In the genomic region with DNA sequence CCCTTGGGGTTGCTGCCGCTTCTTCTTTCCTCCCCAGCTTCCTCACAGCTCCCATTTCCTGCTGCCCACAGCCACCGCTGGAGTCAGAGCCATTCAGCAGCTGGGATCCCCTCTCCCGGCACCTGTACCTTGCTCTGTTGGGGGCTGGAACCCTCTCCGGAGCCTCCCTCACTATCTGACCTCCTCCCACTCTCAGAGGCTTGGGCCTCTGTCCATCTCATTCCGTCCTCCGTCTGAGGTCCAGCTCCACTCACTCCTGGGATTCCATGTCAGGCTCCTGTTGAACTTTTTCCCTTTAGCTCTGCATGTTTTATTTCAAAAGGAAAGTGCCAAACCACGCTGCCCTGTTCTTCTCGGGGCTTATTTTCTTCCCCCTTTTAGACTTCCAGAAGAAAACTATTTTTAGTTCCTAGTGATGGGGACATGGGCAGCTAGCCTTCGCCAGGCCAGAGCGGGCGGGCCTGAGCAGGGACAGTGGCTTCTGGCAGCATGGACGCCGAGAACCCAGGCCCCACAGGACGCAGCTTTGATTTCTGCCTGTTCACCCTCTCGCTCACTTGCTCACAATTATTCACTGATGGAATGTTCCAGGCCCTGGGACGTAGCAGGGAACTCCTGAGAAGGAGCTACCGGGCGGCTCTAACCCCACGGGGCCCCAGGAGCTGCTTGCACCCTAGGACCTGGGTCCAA, we compare ENCODE assay signal across 10 cellular contexts.
DNase-seq lines count a peak whose midpoint lies in the region; ATAC-seq and TF ChIP-seq lines count a peak whose summit lies in the region.
"Had no signal": no experiment of that assay in that cellular context is flagged by ENCODE, and none has a peak within 500 bp of the region (broad histone marks: within the 10 kb centered on the region; RNA-seq: fewer than 3 reads in every experiment).

No MANE protein-coding gene starts in this region.

- no peak overlapping the region for H2AFZ ChIP-seq in neuronal stem cell (ENCODE audit: low read length)

- no peaks in the 10 kb centered on the region for H3K27me3 ChIP-seq in adrenal gland
- no peaks in the 10 kb centered on the region for H3K27me3 ChIP-seq in cardiac muscle cell
- H3K27me3 ChIP-seq in neuronal stem cell (ENCODE audit: control insufficient read depth in 3 of 3, insufficient read depth in 3 of 3, low read depth in 1 of 3, low read length in 3 of 3), result no peaks in the 10 kb centered on the region
- no peaks in the 10 kb centered on the region for H3K27me3 ChIP-seq in upper lobe of right lung

- H3K23ac ChIP-seq in neuronal stem cell (ENCODE audit: low read depth, low read length, poor library complexity), result peak overlapping the region; percentile 74

- peak overlapping the region in 4 of 5 donors; percentile 19 to 89 (median 44) for H3K27ac ChIP-seq in adrenal gland
- H3K27ac ChIP-seq in cardiac muscle cell, result peak overlapping the region; percentile 81
- H3K27ac ChIP-seq in neuronal stem cell (replicated peaks; ENCODE audit: low read length), result no peak overlapping the region
- H3K27ac ChIP-seq in upper lobe of right lung, result peak overlapping the region; percentile 55

- H3K4me1 ChIP-seq in adrenal gland (replicated peaks in 1 of 2) (no peaks in the 10 kb centered on the region), cardiac muscle cell (ENCODE audit: low read depth) (peaks cover 17% of the 10 kb centered on the region), neuronal stem cell (ENCODE audit: control insufficient read depth in 2 of 2, insufficient read depth in 1 of 2, low read depth in 1 of 2, low read length in 2 of 2) (no peaks in the 10 kb centered on the region), upper lobe of right lung (peaks cover 6% of the 10 kb centered on the region)

- peaks cover 0 to 34% of the 10 kb centered on the region in 2 donors for H3K36me3 ChIP-seq in adrenal gland (replicated peaks in 1 of 2)
- H3K36me3 ChIP-seq in cardiac muscle cell, result peaks cover 6% of the 10 kb centered on the region
- peaks cover 10 to 42% of the 10 kb centered on the region in 2 donors for H3K36me3 ChIP-seq in neuronal stem cell (replicated peaks in 1 of 2; ENCODE audit: control insufficient read depth in 2 of 2, insufficient read depth in 2 of 2, low read length in 2 of 2)
- H3K36me3 ChIP-seq in upper lobe of right lung, result peaks cover 12% of the 10 kb centered on the region

- no peak overlapping the region for H3K9ac ChIP-seq in neuronal stem cell (ENCODE audit: low read depth, low read length, poor library complexity)

- ATAC-seq in upper lobe of right lung, result peak; percentile 32

- H4K8ac ChIP-seq in neuronal stem cell (ENCODE audit: low read depth, low read length), result no peak overlapping the region

- no peak overlapping the region for H2BK15ac ChIP-seq in neuronal stem cell (ENCODE audit: low read length)

- H2BK12ac ChIP-seq in neuronal stem cell (ENCODE audit: low read length), result no peak overlapping the region

- DNase-seq in adrenal gland, result no peak
- no peak for DNase-seq in cardiac muscle cell (ENCODE audit: low read depth in 1 of 2, low spot score in 1 of 2)
- no peak for DNase-seq in neuronal stem cell (ENCODE audit: low spot score)
- DNase-seq in upper lobe of right lung, result no peak
- no peak for DNase-seq in COR-L47 (lab: John Stamatoyannopoulos, UW)
- no peak for DNase-seq in GDM1 (lab: John Stamatoyannopoulos, UW)
- DNase-seq in occipital lobe (lab: John Stamatoyannopoulos, UW), result no peak
- DNase-seq: NCI-H1092; NCI-H510A; stimulated activated naive CD4-positive, alpha-beta T cell treated with Interleukin-2 at 50 U/mL for 16 hours had no signal

- intact Hi-C loops in adrenal gland (cut with DNase I) (loop anchor here in 1 of 2 donors (10.0 kb wide), 1 partner anchor 194 kb away; no protein-coding TSS in a partner anchor), upper lobe of right lung (cut with DNase I) (no loop called here)

- H2AK5ac ChIP-seq in neuronal stem cell (ENCODE audit: low read depth, low read length), result no peak overlapping the region

- 75 to 82% (median 77%) methylated on average over 15 to 19 of the region's 19 CpGs for WGBS in adrenal gland, 4 donors
- no CpG with 5 or more reads among the region's 19 CpGs for WGBS in neuronal stem cell (ENCODE audit: extremely low coverage in 2 of 2, insufficient read length in 2 of 2, insufficient replicate concordance in 1 of 2), 2 donors

- peak overlapping the region; percentile 17 for H3K18ac ChIP-seq in neuronal stem cell (ENCODE audit: low read length)

- H2BK120ac ChIP-seq in neuronal stem cell (ENCODE audit: low read depth, low read length), result no peak overlapping the region

- no peak overlapping the region for H3K4me2 ChIP-seq in neuronal stem cell (ENCODE audit: insufficient read depth, low read length, poor library complexity, severe bottlenecking)

- H3K79me1 ChIP-seq in neuronal stem cell (ENCODE audit: low read depth, low read length), result peaks cover 3% of the 10 kb centered on the region

- H3K14ac ChIP-seq in neuronal stem cell (ENCODE audit: low read length), result no peak overlapping the region

- H3K4ac ChIP-seq in neuronal stem cell (ENCODE audit: low read length), result no peak overlapping the region

- TF ChIP-seq CTCF in adrenal gland (IDR thresholded peaks at IDR 0.05) (no peak), cardiac muscle cell (IDR thresholded peaks at IDR 0.05; ENCODE audit: low read depth, low read length) (no peak), upper lobe of right lung (IDR thresholded peaks at IDR 0.05) (no peak)

- H3K9me3 ChIP-seq in adrenal gland (replicated peaks in 1 of 3) (no peaks in the 10 kb centered on the region), cardiac muscle cell (ENCODE audit: low read depth) (no peaks in the 10 kb centered on the region), neuronal stem cell (replicated peaks in 1 of 2; ENCODE audit: control insufficient read depth in 2 of 2, insufficient read depth in 1 of 2, low read depth in 1 of 2, low read length in 2 of 2) (no peaks in the 10 kb centered on the region), upper lobe of right lung (no peaks in the 10 kb centered on the region)

- no peak overlapping the region for H2BK5ac ChIP-seq in neuronal stem cell (ENCODE audit: low read length)

- no peak overlapping the region for H4K91ac ChIP-seq in neuronal stem cell (ENCODE audit: low read depth, low read length, poor library complexity)

- TF ChIP-seq POLR2A in adrenal gland (IDR thresholded peaks at IDR 0.05), result no peak

- H3K4me3 ChIP-seq in adrenal gland (peak overlapping the region in 1 of 4 donors; percentile 27), cardiac muscle cell (no peak overlapping the region), neuronal stem cell (ENCODE audit: low read length in 2 of 2) (no peak overlapping the region), upper lobe of right lung (peak overlapping the region; percentile 46)
